Comparison of ENCODE assay signal across 11 cellular contexts in the genomic region with DNA sequence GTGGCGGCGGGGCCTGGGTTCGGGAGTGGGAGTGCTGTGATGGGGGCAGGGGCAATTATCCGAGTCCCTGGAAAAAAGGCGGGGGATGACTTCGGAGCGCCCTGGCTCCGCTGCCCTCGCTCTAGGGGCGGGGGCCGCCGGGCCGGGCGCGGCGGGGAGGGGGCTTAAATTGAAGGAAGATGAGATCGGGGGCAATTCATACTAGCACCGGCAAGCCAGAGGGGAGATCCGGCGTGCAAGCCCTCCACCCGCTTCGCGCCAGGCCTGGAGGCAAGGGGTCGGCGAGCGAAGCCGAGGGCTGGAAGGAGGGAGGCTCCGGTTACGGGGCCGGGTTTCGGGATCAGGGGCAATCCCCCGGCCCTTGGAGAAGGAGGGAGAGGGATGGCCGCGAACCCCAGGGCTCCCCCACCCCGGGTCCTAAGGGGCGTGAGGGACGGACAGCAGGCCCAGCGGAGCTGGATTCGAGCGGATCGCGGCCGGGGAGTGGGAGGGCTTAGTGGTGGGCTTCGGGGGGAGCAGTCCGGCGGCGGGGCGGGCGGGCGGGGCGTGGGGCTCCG. TPM values are rescaled to one million over a fixed set of nuclear protein-coding genes. Genes with fewer than 3 reads are reported as not detected.
DNase-seq lines count a peak whose midpoint lies in the region; ATAC-seq and TF ChIP-seq lines count a peak whose summit lies in the region.
"Had no signal": no experiment of that assay in that cellular context is flagged by ENCODE, and none has a peak within 500 bp of the region (broad histone marks: within the 10 kb centered on the region; RNA-seq: fewer than 3 reads in every experiment).

No MANE protein-coding gene starts in this region.

- H3K27ac ChIP-seq in iPS-20b (ENCODE audit: low read length) (no peak overlapping the region), testis (no peak overlapping the region)

- peaks cover 2% of the 10 kb centered on the region for H3K27me3 Mint-ChIP-seq in activated CD8-positive, alpha-beta T cell treated with anti-CD3 and anti-CD28 coated beads, Interleukin-2, amount 10 ng/mL, durations not matched to agents 7 days and 5 days (ENCODE audit: low read depth)
- H3K27me3 Mint-ChIP-seq in activated CD8-positive, alpha-beta T cell treated with anti-CD3 and anti-CD28 coated beads for 36 hours: no peaks in the 10 kb centered on the region
- H3K27me3 Mint-ChIP-seq: activated naive CD4-positive, alpha-beta T cell treated with anti-CD3 and anti-CD28 coated beads, Interleukin-2, amount 50 U/mL, for 24 hours; stimulated activated naive CD8-positive, alpha-beta T cell treated with anti-CD3 and anti-CD28 coated beads, Interleukin-15, Interleukin-2, amounts not matched to agents 100 ng/mL and 50 ng/mL, for 24 hours had no signal

- peaks cover 54% of the 10 kb centered on the region for H3K27me3 ChIP-seq in iPS-20b (ENCODE audit: insufficient read depth, low read length)
- H3K27me3 ChIP-seq in testis: no peaks in the 10 kb centered on the region

- peaks cover 16% of the 10 kb centered on the region for H3K4me1 Mint-ChIP-seq in activated CD8-positive, alpha-beta T cell treated with anti-CD3 and anti-CD28 coated beads, Interleukin-2, amount 10 ng/mL, durations not matched to agents 7 days and 5 days (ENCODE audit: low read depth)
- H3K4me1 Mint-ChIP-seq in activated CD8-positive, alpha-beta T cell treated with anti-CD3 and anti-CD28 coated beads for 36 hours (ENCODE audit: low read depth): peaks cover 21% of the 10 kb centered on the region

- no peak overlapping the region for H3K4me3 Mint-ChIP-seq in activated CD8-positive, alpha-beta T cell treated with anti-CD3 and anti-CD28 coated beads, Interleukin-2, amount 10 ng/mL, durations not matched to agents 7 days and 5 days
- H3K4me3 Mint-ChIP-seq in activated CD8-positive, alpha-beta T cell treated with anti-CD3 and anti-CD28 coated beads for 36 hours: no peak overlapping the region

- CTCF ChIA-PET in activated CD8-positive, alpha-beta T cell treated with anti-CD3 and anti-CD28 coated beads, Interleukin-2, amount 10 ng/mL, durations not matched to agents 7 days and 5 days (lab: Charles Lee): interaction anchor here (0.7 to 1.0 kb wide), 2 partner anchors 58 to 955 kb away, joined by 3 read pairs; no protein-coding TSS in a partner anchor
- CTCF ChIA-PET in activated CD8-positive, alpha-beta T cell treated with anti-CD3 and anti-CD28 coated beads for 36 hours (lab: Charles Lee): no interaction called here

- 3% methylated on average over 21 of the region's 52 CpGs; no CpG with 5 or more reads in 1 of the 2 donors for WGBS in testis, 2 donors

- no peak for TF ChIP-seq POLR2A in testis (IDR thresholded peaks at IDR 0.05)

- H3K4me1 ChIP-seq in iPS-20b (ENCODE audit: insufficient read depth, low read length): no peaks in the 10 kb centered on the region
- no peaks in the 10 kb centered on the region for H3K4me1 ChIP-seq in testis

- no peaks in the 10 kb centered on the region for H3K9me3 ChIP-seq in iPS-20b (ENCODE audit: insufficient read depth, low read depth, low read length)
- H3K9me3 ChIP-seq in testis: no peaks in the 10 kb centered on the region

- peak overlapping the region; percentile 15; the same call in 1 of the 2 replicates for H3K9ac ChIP-seq in iPS-20b (ENCODE audit: low read depth, low read length)

- H3K36me3 Mint-ChIP-seq in activated CD8-positive, alpha-beta T cell treated with anti-CD3 and anti-CD28 coated beads, Interleukin-2, amount 10 ng/mL, durations not matched to agents 7 days and 5 days (ENCODE audit: low read depth): no peaks in the 10 kb centered on the region
- H3K36me3 Mint-ChIP-seq in activated CD8-positive, alpha-beta T cell treated with anti-CD3 and anti-CD28 coated beads for 36 hours (ENCODE audit: low read depth): no peaks in the 10 kb centered on the region
- H3K36me3 Mint-ChIP-seq: activated naive CD4-positive, alpha-beta T cell treated with anti-CD3 and anti-CD28 coated beads, Interleukin-2, amount 50 U/mL, for 24 hours had no signal

- ATAC-seq in activated CD8-positive, alpha-beta T cell treated with anti-CD3 and anti-CD28 coated beads, Interleukin-2, amount 10 ng/mL, durations not matched to agents 7 days and 5 days: peak; percentile 2
- no peak for ATAC-seq in activated CD8-positive, alpha-beta T cell treated with anti-CD3 and anti-CD28 coated beads for 36 hours

- DNase-seq in activated CD8-positive, alpha-beta T cell treated with anti-CD3 and anti-CD28 coated beads, Interleukin-2, amount 10 ng/mL, durations not matched to agents 7 days and 5 days: no peak
- no peak for DNase-seq in activated CD8-positive, alpha-beta T cell treated with anti-CD3 and anti-CD28 coated beads for 36 hours
- DNase-seq in NCI-H69 (lab: John Stamatoyannopoulos, UW) (peak; percentile 44), testis (peak; percentile 14), T1000 (lab: John Stamatoyannopoulos, UW) (no peak), NOMO-1 (lab: John Stamatoyannopoulos, UW; ENCODE audit: unreplicated experiment in 2 of 2) (no peak), NCI-H2196 (lab: John Stamatoyannopoulos, UW; ENCODE audit: unreplicated experiment) (no peak)

- intact Hi-C loops in activated CD8-positive, alpha-beta T cell treated with anti-CD3 and anti-CD28 coated beads for 36 hours (cut with micrococcal nuclease): loop anchor here (10.0 kb wide), 1 partner anchor 49 kb away; no protein-coding TSS in a partner anchor
- intact Hi-C loops in testis (cut with DNase I; ENCODE audit: low total_unique reads): no loop called here

- no peaks in the 10 kb centered on the region for H3K36me3 ChIP-seq in iPS-20b (ENCODE audit: insufficient read depth, low read depth, low read length)
- H3K36me3 ChIP-seq in testis (ENCODE audit: low read depth, missing control alignments): no peaks in the 10 kb centered on the region
- H3K36me3 ChIP-seq: BLaER1 treated with 17β-estradiol and CSF1 and Interleukin-3, amounts not matched to agents 10 nM and 100 nM had no signal

- H3K4me3 ChIP-seq in iPS-20b (ENCODE audit: low read length) (no peak overlapping the region; the same call in 1 of the 2 replicates), testis (no peak overlapping the region)

- TF ChIP-seq CTCF in activated CD8-positive, alpha-beta T cell treated with anti-CD3 and anti-CD28 coated beads for 36 hours (IDR thresholded peaks at IDR 0.05): no peak
- TF ChIP-seq CTCF in testis (IDR thresholded peaks at IDR 0.05): no peak

- H3K9me3 Mint-ChIP-seq in activated CD8-positive, alpha-beta T cell treated with anti-CD3 and anti-CD28 coated beads, Interleukin-2, amount 10 ng/mL, durations not matched to agents 7 days and 5 days (ENCODE audit: insufficient read depth): no peaks in the 10 kb centered on the region
- no peaks in the 10 kb centered on the region for H3K9me3 Mint-ChIP-seq in activated CD8-positive, alpha-beta T cell treated with anti-CD3 and anti-CD28 coated beads for 36 hours
- H3K9me3 Mint-ChIP-seq: activated naive CD4-positive, alpha-beta T cell treated with anti-CD3 and anti-CD28 coated beads, Interleukin-2, amount 50 U/mL, for 24 hours; stimulated activated naive CD8-positive, alpha-beta T cell treated with anti-CD3 and anti-CD28 coated beads, Interleukin-15, Interleukin-2, amounts not matched to agents 100 ng/mL and 50 ng/mL, for 24 hours had no signal

- POLR2A ChIA-PET in activated CD8-positive, alpha-beta T cell treated with anti-CD3 and anti-CD28 coated beads, Interleukin-2, amount 10 ng/mL, durations not matched to agents 7 days and 5 days (lab: Charles Lee): interaction anchor here (0.7 kb wide), 1 partner anchor 10 kb away, joined by 4 read pairs; no protein-coding TSS in a partner anchor
- POLR2A ChIA-PET in activated CD8-positive, alpha-beta T cell treated with anti-CD3 and anti-CD28 coated beads for 36 hours (lab: Charles Lee): no interaction called here

- H3K27ac Mint-ChIP-seq in activated CD8-positive, alpha-beta T cell treated with anti-CD3 and anti-CD28 coated beads, Interleukin-2, amount 10 ng/mL, durations not matched to agents 7 days and 5 days: no peak overlapping the region
- H3K27ac Mint-ChIP-seq in activated CD8-positive, alpha-beta T cell treated with anti-CD3 and anti-CD28 coated beads for 36 hours: no peak overlapping the region
- H3K27ac Mint-ChIP-seq: stimulated activated naive CD8-positive, alpha-beta T cell treated with anti-CD3 and anti-CD28 coated beads, Interleukin-15, Interleukin-2, amounts not matched to agents 100 ng/mL and 50 ng/mL, for 24 hours had no signal

RNA-seq across cellular contexts. Expression of gene BCORL1, which starts 1.2 kb away (rescaled TPM):
- 10 to 100 TPM in 1 of 2 experiments, 1 to 10 TPM in 1; 9.7 to 10.9 TPM for total RNA-seq in activated CD8-positive, alpha-beta T cell treated with anti-CD3 and anti-CD28 coated beads, Interleukin-2, amount 10 ng/mL, durations not matched to agents 7 days and 5 days
- 1 to 10 TPM; 7.1 to 9.9 TPM for total RNA-seq in activated CD8-positive, alpha-beta T cell treated with anti-CD3 and anti-CD28 coated beads for 36 hours
- total RNA-seq in testis: 10 to 100 TPM; 32.3 to 33.1 TPM
- polyA plus RNA-seq in testis (ENCODE audit: insufficient read depth, low read depth, low replicate concordance): 27.7 TPM

Comparison
In these comparisons a context has a peak if more than half of its experiments do, and no peak if none do; other contexts are left out.
1. DNase-seq: peak in NCI-H69 (single experiment) and testis (single experiment); none in activated CD8-positive, alpha-beta T cell treated with anti-CD3 and anti-CD28 coated beads, Interleukin-2, amount 10 ng/mL, durations not matched to agents 7 days and 5 days (single experiment), activated CD8-positive, alpha-beta T cell treated with anti-CD3 and anti-CD28 coated beads for 36 hours (single experiment), T1000 (single experiment), NOMO-1 (0 of 2) and NCI-H2196 (single experiment).